ENCODE assay signal across 10 cellular contexts in the genomic region with DNA sequence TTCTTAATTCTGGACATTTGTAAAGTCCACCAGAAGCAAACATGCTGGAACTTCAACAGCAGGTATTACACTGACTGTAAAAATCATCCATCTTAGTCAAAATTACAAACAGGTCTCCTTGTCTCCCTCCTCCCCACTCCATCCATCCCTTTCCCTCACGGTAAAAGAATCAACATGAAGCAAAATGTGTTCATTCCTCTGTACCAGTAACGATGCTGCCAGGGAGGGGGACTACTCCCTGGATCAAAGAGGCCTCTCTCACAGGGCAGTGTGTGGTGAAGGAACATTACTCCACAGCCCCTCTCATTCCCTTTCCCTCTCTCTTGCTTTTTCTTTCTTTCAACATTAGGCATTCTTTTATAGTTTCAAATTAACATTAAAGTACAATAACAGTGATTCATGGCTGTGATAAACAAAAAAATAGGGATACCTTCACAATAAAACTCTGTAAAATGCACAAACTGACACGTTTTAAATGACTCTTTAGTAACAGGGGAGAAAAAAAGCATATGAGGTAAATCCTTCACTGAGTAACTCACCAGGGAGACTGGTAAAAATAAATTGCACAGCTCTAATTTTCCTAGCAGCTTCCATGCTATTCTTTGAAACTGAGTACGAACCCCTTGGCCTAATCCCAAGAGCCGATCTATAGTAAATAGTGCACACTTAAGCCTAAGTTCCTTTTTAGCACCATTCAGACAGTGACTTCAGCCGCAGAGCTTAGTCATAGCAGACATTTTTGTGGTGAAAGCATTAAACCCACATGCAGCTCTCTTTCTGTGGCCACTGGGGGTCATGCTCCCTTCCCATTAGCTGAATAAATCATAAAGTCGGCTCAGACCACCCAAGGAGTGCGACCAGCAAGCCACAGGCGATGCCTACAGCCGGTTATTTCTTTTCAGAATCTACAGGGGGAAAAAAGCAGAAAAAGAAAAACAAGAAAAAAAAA.
A peak's percentile ranks its signal among the peaks of the same experiment; 100 is the strongest.
DNase-seq lines count a peak whose midpoint lies in the region; ATAC-seq and TF ChIP-seq lines count a peak whose summit lies in the region.
"Had no signal": no experiment of that assay in that cellular context is flagged by ENCODE, and none has a peak within 500 bp of the region (broad histone marks: within the 10 kb centered on the region; RNA-seq: fewer than 3 reads in every experiment).

No MANE protein-coding gene starts in this region.

- H3K4me1 ChIP-seq in endodermal cell (ENCODE audit: control insufficient read depth, insufficient read depth, low read length) (peaks cover 35% of the 10 kb centered on the region), thyroid gland (no peaks in the 10 kb centered on the region)

- no peaks in the 10 kb centered on the region for H3K9me3 Mint-ChIP-seq in endodermal cell
- no peaks in the 10 kb centered on the region for H3K9me3 Mint-ChIP-seq in progenitor cell of endocrine pancreas (ENCODE audit: low read depth)
- H3K9me3 Mint-ChIP-seq: T-helper 1 cell treated with Interleukin-12 subunit alpha and Interleukin-12 subunit beta and Interleukin-4 antibody, amounts not matched to agents 30 μg/mL and 1 μg/mL, for 36 hours had no signal

- in situ Hi-C loops in Caki2 (cut with HindIII; ENCODE audit: low pct_unique_long_range_greater_than_20kb, low sequenced_read_pairs): no loop called here

- H3K27me3 Mint-ChIP-seq in endodermal cell (ENCODE audit: insufficient read depth): no peaks in the 10 kb centered on the region
- peaks cover 16% of the 10 kb centered on the region for H3K27me3 Mint-ChIP-seq in progenitor cell of endocrine pancreas

- peak overlapping the region; percentile 36 for H3K9ac ChIP-seq in endodermal cell (ENCODE audit: extremely low read depth, low read length, poor library complexity, severe bottlenecking)

- intact Hi-C loops in thyroid gland (cut with DNase I): no loop called here

- peak overlapping the region; percentile 77 for H3K27ac ChIP-seq in endodermal cell (ENCODE audit: low read depth, low read length)
- H3K27ac ChIP-seq in thyroid gland: no peak overlapping the region
- H3K27ac ChIP-seq: skin epidermis had no signal

- H3K27me3 ChIP-seq in endodermal cell (ENCODE audit: control insufficient read depth, insufficient read depth, low read length, poor library complexity, severe bottlenecking) (no peaks in the 10 kb centered on the region), thyroid gland (no peaks in the 10 kb centered on the region)

- H3K4me3 ChIP-seq in endodermal cell (ENCODE audit: low read length) (peak overlapping the region; percentile 54), thyroid gland (replicated peaks in 1 of 3) (no peak overlapping the region)
- H3K4me3 ChIP-seq: skin epidermis had no signal

- no peak for TF ChIP-seq POLR2A in thyroid gland (IDR thresholded peaks at IDR 0.05)

- no peaks in the 10 kb centered on the region for H3K9me3 ChIP-seq in endodermal cell (ENCODE audit: control insufficient read depth, low read length)
- H3K9me3 ChIP-seq in thyroid gland: no peaks in the 10 kb centered on the region

- TF ChIP-seq CTCF in endodermal cell (conservative IDR thresholded peaks at IDR 0.05) (peak; percentile 67), progenitor cell of endocrine pancreas (IDR thresholded peaks at IDR 0.05; ENCODE audit: unreplicated experiment) (peak; percentile 39), thyroid gland (IDR thresholded peaks at IDR 0.05) (no peak)

- H3K4me1 Mint-ChIP-seq in endodermal cell (peaks cover 71% of the 10 kb centered on the region), progenitor cell of endocrine pancreas (ENCODE audit: low read depth) (peaks cover 22% of the 10 kb centered on the region)

- peak overlapping the region; percentile 93 for H3K27ac Mint-ChIP-seq in endodermal cell
- H3K27ac Mint-ChIP-seq in progenitor cell of endocrine pancreas: peak overlapping the region; percentile 22
- H3K27ac Mint-ChIP-seq: T-helper 1 cell treated with Interleukin-12 subunit alpha and Interleukin-12 subunit beta and Interleukin-4 antibody, amounts not matched to agents 30 μg/mL and 1 μg/mL, for 36 hours had no signal

- ATAC-seq in GM19043 (IDR thresholded peaks at IDR 0.05; ENCODE audit: low read depth, unreplicated experiment) (peak; percentile 90), HG03064 (IDR thresholded peaks at IDR 0.05; ENCODE audit: low read depth, unreplicated experiment) (peak; percentile 79)

- WGBS in endodermal cell (ENCODE audit: insufficient coverage in 1 of 2, insufficient read length in 1 of 2), 2 experiments: 19 to 23% methylated on average over 3 to 10 of the region's 10 CpGs
- 31 to 35% methylated on average over 10 of the region's 10 CpGs for WGBS in thyroid gland, 2 donors

- DNase-seq in Caki2 (ENCODE audit: low read depth) (peak; percentile 89), OCI-M1 (lab: John Stamatoyannopoulos, UW) (peak; percentile 92), endodermal cell (peak; percentile 72), progenitor cell of endocrine pancreas (ENCODE audit: low spot score, unreplicated experiment) (no peak), thyroid gland (no peak)
- no peak for DNase-seq in stimulated activated naive CD4-positive, alpha-beta T cell treated with Interleukin-2 at 50 U/mL for 16 hours (lab: John Stamatoyannopoulos, UW)

- H3K36me3 Mint-ChIP-seq in endodermal cell (ENCODE audit: low read depth): no peaks in the 10 kb centered on the region
- no peaks in the 10 kb centered on the region for H3K36me3 Mint-ChIP-seq in progenitor cell of endocrine pancreas (ENCODE audit: insufficient read depth)

- H3K4me3 Mint-ChIP-seq in endodermal cell: peak overlapping the region; percentile 31
- H3K4me3 Mint-ChIP-seq in progenitor cell of endocrine pancreas (ENCODE audit: low read depth): no peak overlapping the region
- H3K4me3 Mint-ChIP-seq: T-helper 1 cell treated with Interleukin-12 subunit alpha and Interleukin-12 subunit beta and Interleukin-4 antibody, amounts not matched to agents 30 μg/mL and 1 μg/mL, for 36 hours had no signal

- H3K36me3 ChIP-seq in endodermal cell (ENCODE audit: control insufficient read depth, insufficient read depth, low read length) (no peaks in the 10 kb centered on the region), thyroid gland (no peaks in the 10 kb centered on the region)

Comparison
In these comparisons a context has a peak if more than half of its experiments do, and no peak if none do; other contexts are left out.
1. DNase-seq: peak in Caki2 (single experiment), OCI-M1 (single experiment) and endodermal cell (single experiment); none in progenitor cell of endocrine pancreas (single experiment), stimulated activated naive CD4-positive, alpha-beta T cell treated with Interleukin-2 at 50 U/mL for 16 hours (single experiment) and thyroid gland (0 of 2).
2. CTCF ChIP-seq: peak in endodermal cell (single experiment) and progenitor cell of endocrine pancreas (single experiment); none in thyroid gland (0 of 6).